ENCODE assay signal across 24 cellular contexts in genomic region chr3:179688847-179689246, GRCh38. TPM values are rescaled to one million over a fixed set of nuclear protein-coding genes. Genes with fewer than 3 reads are reported as not detected.
DNase-seq lines count a peak whose midpoint lies in the region; ATAC-seq and TF ChIP-seq lines count a peak whose summit lies in the region.
"Had no signal": no experiment of that assay in that cellular context is flagged by ENCODE, and none has a peak within 500 bp of the region (broad histone marks: within the 10 kb centered on the region; RNA-seq: fewer than 3 reads in every experiment).

No MANE protein-coding gene starts in this region.

- H3K9me3 Mint-ChIP-seq in WTC11: no peaks in the 10 kb centered on the region
- peaks cover 0 to 2% (median 0%) of the 10 kb centered on the region in 8 donors for H3K9me3 Mint-ChIP-seq in CD4-positive, alpha-beta memory T cell
- H3K9me3 Mint-ChIP-seq: activated CD8-positive, alpha-beta T cell treated with anti-CD3 and anti-CD28 coated beads for 36 hours; activated naive CD8-positive, alpha-beta T cell treated with anti-CD3 and anti-CD28 coated beads, Interleukin-2, amount 10 ng/mL, durations not matched to agents 7 days and 5 days; activated T-helper 17 cell treated with anti-CD3 and anti-CD28 coated beads, Interleukin-2, amount 50 U/mL, for 72 hours; naive B cell; T-cell had no signal

- peaks cover 3 to 32% of the 10 kb centered on the region in 2 experiments; a peak in 2 of 3 replicates for H3K36me3 ChIP-seq in HEK293 (ENCODE audit: control insufficient read depth in 2 of 2, insufficient read depth in 1 of 2, low read length in 2 of 2)
- no peaks in the 10 kb centered on the region for H3K36me3 ChIP-seq in CD4-positive, alpha-beta memory T cell (ENCODE audit: insufficient read depth, low read length)
- H3K36me3 ChIP-seq: pancreas had no signal

- H3K36me3 Mint-ChIP-seq in WTC11: peaks cover 21% of the 10 kb centered on the region
- peaks cover 6 to 38% of the 10 kb centered on the region in 2 donors for H3K36me3 Mint-ChIP-seq in CD4-positive, alpha-beta memory T cell

- no peaks in the 10 kb centered on the region for H3K27me3 Mint-ChIP-seq in WTC11 (ENCODE audit: low read depth)
- H3K27me3 Mint-ChIP-seq in CD4-positive, alpha-beta memory T cell: no peaks in the 10 kb centered on the region
- H3K27me3 Mint-ChIP-seq: activated CD8-positive, alpha-beta T cell treated with anti-CD3 and anti-CD28 coated beads for 36 hours; activated naive CD8-positive, alpha-beta T cell treated with anti-CD3 and anti-CD28 coated beads, Interleukin-2, amount 10 ng/mL, durations not matched to agents 7 days and 5 days; activated T-helper 17 cell treated with anti-CD3 and anti-CD28 coated beads, Interleukin-2, amount 50 U/mL, for 72 hours; naive B cell; T-cell had no signal

- TF ChIP-seq CTCF in AG09309 (IDR thresholded peaks at IDR 0.05; ENCODE audit: control insufficient read depth, insufficient read depth, low read depth, low read length, missing control alignments): no peak
- TF ChIP-seq CTCF in HEK293 (tag by site-specific recombination; IDR thresholded peaks at IDR 0.05): no peak
- no peak for TF ChIP-seq CTCF in WTC11 (IDR thresholded peaks at IDR 0.05)

- POLR2A ChIA-PET in HEK293 (lab: Yijun Ruan, JAX): no interaction called here
- POLR2A ChIA-PET in WTC11 (lab: Charles Lee): no interaction called here
- POLR2A ChIA-PET in CD4-positive, alpha-beta memory T cell (lab: Charles Lee; ENCODE audit: partially characterized antibody): no interaction called here

- no peaks in the 10 kb centered on the region for H3K4me1 Mint-ChIP-seq in WTC11
- peaks cover 0 to 4% (median under 1%) of the 10 kb centered on the region in 4 donors for H3K4me1 Mint-ChIP-seq in CD4-positive, alpha-beta memory T cell
- H3K4me1 Mint-ChIP-seq: activated T-helper 17 cell treated with anti-CD3 and anti-CD28 coated beads, Interleukin-2, amount 50 U/mL, for 72 hours; naive B cell; T-cell had no signal

- DNase-seq in AG09309 (ENCODE audit: low read depth): peak; percentile 17
- DNase-seq in WTC11 (ENCODE audit: low spot score): no peak
- peak; percentile 31 for DNase-seq in kidney glomerular epithelial cell (lab: John Stamatoyannopoulos, UW)
- DNase-seq in CD4-positive, alpha-beta memory T cell: no peak
- DNase-seq: activated CD8-positive, alpha-beta T cell treated with anti-CD3 and anti-CD28 coated beads for 36 hours; activated naive CD8-positive, alpha-beta T cell treated with anti-CD3 and anti-CD28 coated beads, Interleukin-2, amount 10 ng/mL, durations not matched to agents 7 days and 5 days; esophagus squamous epithelium; MV-4-11; naive B cell; NCI-H2029; NCI-H446 treated with DMSO at 0.1 percent for 48 hours; pancreas; stimulated activated CD4-positive, alpha-beta T cell treated with anti-CD3 and anti-CD28 coated beads, Interleukin-1b, Interleukin-23, amount 100 ng/mL, for 48 hours; stomach; T-cell; upper lobe of left lung had no signal

- no peak overlapping the region for H3K27ac ChIP-seq in HEK293 (ENCODE audit: extremely low read depth, low read depth, low read length)
- H3K27ac ChIP-seq in CD4-positive, alpha-beta memory T cell (ENCODE audit: low read depth, low read length): no peak overlapping the region
- H3K27ac ChIP-seq: cardiac muscle cell, esophagus squamous epithelium, pancreas, stomach, upper lobe of left lung had no signal

- no peaks in the 10 kb centered on the region for H3K27me3 ChIP-seq in CD4-positive, alpha-beta memory T cell (ENCODE audit: insufficient read depth, low read length)
- H3K27me3 ChIP-seq: cardiac muscle cell, esophagus squamous epithelium, pancreas, stomach, upper lobe of left lung had no signal

- CTCF ChIA-PET in HEK293 (lab: Yijun Ruan, JAX) (interaction anchor here (0.8 kb wide), 1 partner anchor 147 kb away, joined by 3 read pairs; no protein-coding TSS in a partner anchor), WTC11 (lab: Charles Lee) (no interaction called here)
- CTCF ChIA-PET in CD4-positive, alpha-beta memory T cell (lab: Charles Lee; ENCODE audit: partially characterized antibody): no interaction called here

- H3K4me1 ChIP-seq in HEK293 (ENCODE audit: control insufficient read depth, insufficient read depth, low read length): no peaks in the 10 kb centered on the region
- H3K4me1 ChIP-seq in CD4-positive, alpha-beta memory T cell (ENCODE audit: insufficient read depth, low read length): no peaks in the 10 kb centered on the region
- H3K4me1 ChIP-seq: esophagus squamous epithelium, pancreas, stomach, upper lobe of left lung had no signal

- no peaks in the 10 kb centered on the region for H3K9me3 ChIP-seq in HEK293 (ENCODE audit: control insufficient read depth, insufficient read depth, low read depth, low read length)
- no peaks in the 10 kb centered on the region for H3K9me3 ChIP-seq in CD4-positive, alpha-beta memory T cell (ENCODE audit: control insufficient read depth in 1 of 2, low read length in 2 of 2)
- H3K9me3 ChIP-seq: esophagus squamous epithelium, pancreas, stomach, upper lobe of left lung had no signal

- ATAC-seq in WTC11: no peak
- no peak for ATAC-seq in HG02678 (IDR thresholded peaks at IDR 0.05; ENCODE audit: unreplicated experiment)
- ATAC-seq in HG03457 (IDR thresholded peaks at IDR 0.05; ENCODE audit: unreplicated experiment): no peak
- no peak for ATAC-seq in GM18519 (IDR thresholded peaks at IDR 0.05; ENCODE audit: low FRiP score, unreplicated experiment)
- ATAC-seq: pancreas, Right ventricle myocardium inferior, T-cell had no signal

- H3K27ac Mint-ChIP-seq in WTC11: 0 out of 2 replicates have a peak overlapping the region, but pooled peaks have one; percentile 33
- no peak overlapping the region for H3K27ac Mint-ChIP-seq in CD4-positive, alpha-beta memory T cell
- H3K27ac Mint-ChIP-seq: activated CD8-positive, alpha-beta T cell treated with anti-CD3 and anti-CD28 coated beads for 36 hours; activated naive CD8-positive, alpha-beta T cell treated with anti-CD3 and anti-CD28 coated beads, Interleukin-2, amount 10 ng/mL, durations not matched to agents 7 days and 5 days; activated T-helper 17 cell treated with anti-CD3 and anti-CD28 coated beads, Interleukin-2, amount 50 U/mL, for 72 hours; naive B cell; T-cell had no signal

- no peak overlapping the region for H3K4me3 Mint-ChIP-seq in WTC11
- H3K4me3 Mint-ChIP-seq in CD4-positive, alpha-beta memory T cell: no peak overlapping the region
- H3K4me3 Mint-ChIP-seq: activated CD8-positive, alpha-beta T cell treated with anti-CD3 and anti-CD28 coated beads for 36 hours; activated naive CD8-positive, alpha-beta T cell treated with anti-CD3 and anti-CD28 coated beads, Interleukin-2, amount 10 ng/mL, durations not matched to agents 7 days and 5 days; activated T-helper 17 cell treated with anti-CD3 and anti-CD28 coated beads, Interleukin-2, amount 50 U/mL, for 72 hours; naive B cell; T-cell had no signal

- H3K4me3 ChIP-seq in AG09309 (ENCODE audit: control insufficient read depth, low read depth, low read length) (no peak overlapping the region), HEK293 (ENCODE audit: low read depth, low read length) (no peak overlapping the region)
- no peak overlapping the region for H3K4me3 ChIP-seq in CD4-positive, alpha-beta memory T cell (ENCODE audit: low read length in 2 of 2)
- H3K4me3 ChIP-seq: cardiac muscle cell, esophagus squamous epithelium, lung, pancreas, stomach, upper lobe of left lung had no signal

- intact Hi-C loops in CD4-positive, alpha-beta memory T cell (cut with micrococcal nuclease): no loop called here

TF ChIP-seq in HEK293, 187 proteins besides CTCF, POLR2A, EP300 and RAD21 (continues in another document):
- TF ChIP-seq SCRT2 (tag by site-specific recombination; IDR thresholded peaks at IDR 0.05) (peak; percentile 15; the same call in 1 of the 2 replicates), ZNF776 (tag by site-specific recombination; IDR thresholded peaks at IDR 0.05; ENCODE audit: borderline replicate concordance) (no peak), ZNF488 (tag by site-specific recombination; IDR thresholded peaks at IDR 0.05) (no peak), ZNF324 (tag by site-specific recombination; IDR thresholded peaks at IDR 0.05) (no peak)

TF ChIP-seq in WTC11, 78 proteins besides CTCF, POLR2A, EP300 and RAD21 (continues in another document):
- TF ChIP-seq JUN (CRISPR knock-in tag; IDR thresholded peaks at IDR 0.05): no peak
- TF ChIP-seq OVOL2 (CRISPR knock-in tag; IDR thresholded peaks at IDR 0.05; ENCODE audit: borderline replicate concordance): no peak
- TF ChIP-seq SOX15 (CRISPR knock-in tag; IDR thresholded peaks at IDR 0.05): no peak
- no peak for TF ChIP-seq AR (CRISPR knock-in tag; IDR thresholded peaks at IDR 0.05)
- no peak for TF ChIP-seq PRRX2 (CRISPR knock-in tag; IDR thresholded peaks at IDR 0.05)
- TF ChIP-seq ZNF263 (CRISPR knock-in tag; IDR thresholded peaks at IDR 0.05; ENCODE audit: low read depth): no peak
- no peak for TF ChIP-seq FOXJ3 (CRISPR knock-in tag; IDR thresholded peaks at IDR 0.05; ENCODE audit: borderline replicate concordance)

RNA-seq across cellular contexts. Expression of gene USP13, which starts 36.0 kb away (rescaled TPM):
- total RNA-seq in WTC11 (2021): 24.8 to 27.2 TPM (median 26.8 TPM) in 3 replicates
- 10 to 100 TPM in 1 of 2 experiments, 1 to 10 TPM in 1; 9.7 to 11.6 TPM for total RNA-seq in CD4-positive, alpha-beta memory T cell
- polyA plus RNA-seq in CD4-positive, alpha-beta memory T cell: 1 to 10 TPM; 5.3 to 9.4 TPM

Comparison
In these comparisons a context has a peak if more than half of its experiments do, and no peak if none do; other contexts are left out.
1. DNase-seq: peak in AG09309 (single experiment) and kidney glomerular epithelial cell (single experiment); none in WTC11 (single experiment) and CD4-positive, alpha-beta memory T cell (0 of 5).